9 cellular contexts compared by ENCODE assay signal in the genomic region with DNA sequence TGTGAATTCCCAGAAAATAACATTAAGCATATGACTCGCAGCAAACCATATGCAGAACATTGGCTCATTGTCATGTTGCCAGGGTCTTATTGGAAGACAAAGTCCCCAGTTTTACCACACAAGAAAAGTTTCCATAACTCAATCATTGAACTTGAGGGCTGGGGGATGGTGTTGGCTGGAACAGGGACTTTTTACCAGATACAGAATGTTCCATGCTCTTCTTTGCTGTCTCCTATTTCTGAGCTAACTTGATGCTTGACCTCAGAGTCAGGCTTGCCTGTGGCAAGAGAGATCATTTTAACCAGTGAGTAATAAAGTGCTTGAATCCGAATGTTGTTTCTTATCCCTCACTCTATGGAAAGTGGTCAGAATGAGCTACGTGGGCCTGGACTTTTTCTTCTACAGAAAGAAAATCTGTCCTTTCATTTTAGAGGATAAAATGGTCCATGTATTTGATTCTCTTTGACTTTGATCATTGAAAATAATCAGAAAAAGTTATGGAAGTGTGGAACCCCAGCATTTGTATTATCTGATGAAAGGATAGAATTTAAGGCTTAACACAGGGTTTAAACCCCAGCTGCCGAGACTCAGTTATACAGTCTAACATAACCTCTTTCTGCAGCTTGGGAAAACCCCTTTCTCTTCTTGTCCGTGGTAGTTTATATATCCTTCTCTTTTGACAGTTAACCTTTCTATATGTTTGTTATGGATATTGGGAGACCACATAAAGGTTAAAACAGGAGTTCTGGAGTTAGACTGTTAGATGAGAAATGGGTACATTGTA.
DNase-seq lines count a peak whose midpoint lies in the region; ATAC-seq and TF ChIP-seq lines count a peak whose summit lies in the region.
"Had no signal": no experiment of that assay in that cellular context is flagged by ENCODE, and none has a peak within 500 bp of the region (broad histone marks: within the 10 kb centered on the region; RNA-seq: fewer than 3 reads in every experiment).

No MANE protein-coding gene starts in this region.

- peak overlapping the region in 6 of 10 donors; percentile 0 to 86 (median 12) for H3K4me3 Mint-ChIP-seq in naive thymus-derived CD4-positive, alpha-beta T cell

- peaks cover 19 to 58% (median 40%) of the 10 kb centered on the region in 7 donors for H3K4me1 Mint-ChIP-seq in naive thymus-derived CD4-positive, alpha-beta T cell

- H3K9ac ChIP-seq in BLaER1: no peak overlapping the region

- no peaks in the 10 kb centered on the region for H3K9me3 Mint-ChIP-seq in naive thymus-derived CD4-positive, alpha-beta T cell

- H3K36me3 ChIP-seq in BLaER1 (peaks cover 23% of the 10 kb centered on the region), brain microvascular endothelial cell (replicated peaks) (no peaks in the 10 kb centered on the region)
- peaks cover 0 to 5% (median 0%) of the 10 kb centered on the region in 3 experiments for H3K36me3 ChIP-seq in naive thymus-derived CD4-positive, alpha-beta T cell (ENCODE audit: control insufficient read depth in 2 of 3, insufficient read depth in 3 of 3, low read length in 3 of 3)

- H3K4me3 ChIP-seq in BLaER1: no peak overlapping the region
- no peak overlapping the region for H3K4me3 ChIP-seq in brain microvascular endothelial cell (ENCODE audit: low read depth, low read length)
- H3K4me3 ChIP-seq in naive thymus-derived CD4-positive, alpha-beta T cell (ENCODE audit: low read length): no peak overlapping the region

- CTCF ChIA-PET in naive thymus-derived CD4-positive, alpha-beta T cell (lab: Charles Lee): no interaction called here

- in situ Hi-C loops in brain microvascular endothelial cell (cut with HindIII; ENCODE audit: low pct_ligation_motif_present, low sequenced_read_pairs): no loop called here

- peaks cover 58% of the 10 kb centered on the region for H3K4me1 ChIP-seq in BLaER1
- H3K4me1 ChIP-seq in naive thymus-derived CD4-positive, alpha-beta T cell (ENCODE audit: control insufficient read depth in 2 of 2, insufficient read depth in 2 of 2, low read length in 2 of 2): peaks cover 14 to 46% of the 10 kb centered on the region in 2 donors

- H3K9me3 ChIP-seq in BLaER1: no peaks in the 10 kb centered on the region
- no peaks in the 10 kb centered on the region for H3K9me3 ChIP-seq in naive thymus-derived CD4-positive, alpha-beta T cell (ENCODE audit: control insufficient read depth in 2 of 3, low read length in 3 of 3)

- intact Hi-C loops in naive thymus-derived CD4-positive, alpha-beta T cell (cut with micrococcal nuclease): loop anchor here (1.0 to 2.0 kb wide), 2 partner anchors 19 to 63 kb away; no protein-coding TSS in a partner anchor

- H3K27me3 Mint-ChIP-seq in naive thymus-derived CD4-positive, alpha-beta T cell: no peaks in the 10 kb centered on the region

- H3K27ac Mint-ChIP-seq in naive thymus-derived CD4-positive, alpha-beta T cell: peak overlapping the region in 8 of 9 donors; percentile 1 to 97 (median 62)

- POLR2A ChIA-PET in naive thymus-derived CD4-positive, alpha-beta T cell (lab: Charles Lee): interaction anchor here (1.0 to 2.0 kb wide), 2 partner anchors 14 to 51 kb away, joined by 4 to 10 read pairs; no protein-coding TSS in a partner anchor

- no peaks in the 10 kb centered on the region for H4K20me1 ChIP-seq in BLaER1

- H3K4me2 ChIP-seq in BLaER1: peak overlapping the region; percentile 87

- no peak for TF ChIP-seq CTCF in brain microvascular endothelial cell (IDR thresholded peaks at IDR 0.05; ENCODE audit: low read depth, low read length, missing control alignments)

- H3K27me3 ChIP-seq in BLaER1 (no peaks in the 10 kb centered on the region), brain microvascular endothelial cell (replicated peaks) (no peaks in the 10 kb centered on the region)
- H3K27me3 ChIP-seq in naive thymus-derived CD4-positive, alpha-beta T cell (ENCODE audit: control insufficient read depth in 2 of 2, insufficient read depth in 2 of 2, low read length in 2 of 2): no peaks in the 10 kb centered on the region

- peak overlapping the region; percentile 87 for H3K27ac ChIP-seq in BLaER1
- peak overlapping the region; percentile 99 for H3K27ac ChIP-seq in brain microvascular endothelial cell
- H3K27ac ChIP-seq in naive thymus-derived CD4-positive, alpha-beta T cell (ENCODE audit: low read depth, low read length): peak overlapping the region; percentile 27

- no peak for ATAC-seq in naive thymus-derived CD4-positive, alpha-beta T cell

- peak; percentile 93 for DNase-seq in LHCN-M2 (ENCODE audit: low read depth)
- DNase-seq in brain microvascular endothelial cell: peak; percentile 80
- no peak for DNase-seq in naive thymus-derived CD4-positive, alpha-beta T cell
- no peak for DNase-seq in NCI-H1930 (lab: John Stamatoyannopoulos, UW)
- no peak for DNase-seq in DMS79 (lab: John Stamatoyannopoulos, UW)
- no peak for DNase-seq in DMS153 treated with DMSO at 0.1 percent for 48 hours (lab: John Stamatoyannopoulos, UW; ENCODE audit: unreplicated experiment)
- no peak for DNase-seq in NCI-H524 treated with DMSO at 0.1 percent for 48 hours (lab: John Stamatoyannopoulos, UW)
- DNase-seq: kidney glomerular epithelial cell had no signal

- peaks cover 0 to 19% (median 10%) of the 10 kb centered on the region in 5 donors for H3K36me3 Mint-ChIP-seq in naive thymus-derived CD4-positive, alpha-beta T cell

Comparison
In these comparisons a context has a peak if more than half of its experiments do, and no peak if none do; other contexts are left out.
1. H3K27ac ChIP-seq: peak in every context shown above with its lines; median percentile 99 in brain microvascular endothelial cell; 87 in BLaER1; 27 in naive thymus-derived CD4-positive, alpha-beta T cell.
2. DNase-seq: peak in LHCN-M2 (single experiment) and brain microvascular endothelial cell (single experiment); none in naive thymus-derived CD4-positive, alpha-beta T cell (0 of 9), NCI-H1930 (0 of 2), DMS79 (single experiment), DMS153 treated with DMSO at 0.1 percent for 48 hours (single experiment) and NCI-H524 treated with DMSO at 0.1 percent for 48 hours (single experiment).